8 cellular contexts compared by ENCODE assay signal in the genomic region with DNA sequence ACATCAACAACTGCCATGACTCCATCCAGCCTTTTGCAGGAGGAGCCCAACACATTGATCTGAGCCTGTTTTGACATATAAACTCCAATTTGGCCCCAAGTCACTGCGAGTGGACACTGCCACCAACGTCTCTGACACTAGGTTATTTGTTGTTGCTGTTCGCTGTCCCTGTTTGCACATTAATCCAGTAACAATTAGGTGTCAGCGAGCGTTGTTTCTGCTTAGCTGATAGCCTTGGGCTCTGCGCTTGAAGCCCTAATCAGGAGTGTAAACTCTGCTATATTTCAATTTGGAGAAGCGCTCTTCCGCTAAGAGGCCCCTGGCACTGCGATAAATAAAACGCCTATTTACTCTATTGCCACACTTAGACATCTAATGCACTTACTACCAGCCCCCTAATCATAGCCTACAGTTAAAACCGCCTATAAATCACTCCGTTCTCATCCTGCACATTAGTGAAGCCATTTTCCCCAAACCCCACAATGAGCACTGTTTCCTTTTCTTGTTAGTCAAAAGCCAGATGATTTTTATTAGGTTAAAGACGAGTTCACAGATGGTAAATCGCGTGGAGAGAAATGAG.
DNase-seq lines count a peak whose midpoint lies in the region; ATAC-seq and TF ChIP-seq lines count a peak whose summit lies in the region.

No MANE protein-coding gene starts in this region.

- peaks cover 0 to 14% of the 10 kb centered on the region in 2 donors for H3K27me3 ChIP-seq in Peyer's patch

- no peak for TF ChIP-seq CTCF in Peyer's patch (IDR thresholded peaks at IDR 0.05)
- TF ChIP-seq CTCF in GM13976 (IDR thresholded peaks at IDR 0.05; ENCODE audit: borderline replicate concordance, control extremely low read depth, extremely low read depth, insufficient read depth, missing control alignments): no peak

- H3K4me1 Mint-ChIP-seq in activated T-cell treated with anti-CD3 and anti-CD28 coated beads, Interleukin-2, amount 50 U/mL, for 24 hours (ENCODE audit: low read depth): peaks cover 12% of the 10 kb centered on the region
- peaks cover 14 to 15% of the 10 kb centered on the region in 2 donors for H3K4me1 Mint-ChIP-seq in immature natural killer cell

- in situ Hi-C loops in GM13976 (cut with MboI; ENCODE audit: low sequenced_read_pairs, unreplicated experiment): loop anchor here (10.0 kb wide), 1 partner anchor 327 kb away; no protein-coding TSS in a partner anchor

- H3K36me3 Mint-ChIP-seq in activated T-cell treated with anti-CD3 and anti-CD28 coated beads, Interleukin-2, amount 50 U/mL, for 24 hours (ENCODE audit: low read depth): no peaks in the 10 kb centered on the region
- H3K36me3 Mint-ChIP-seq in immature natural killer cell: peaks cover 0 to 1% (median 0%) of the 10 kb centered on the region in 3 donors

- H3K27me3 Mint-ChIP-seq in activated T-cell treated with anti-CD3 and anti-CD28 coated beads, Interleukin-2, amount 50 U/mL, for 24 hours: peaks cover 73% of the 10 kb centered on the region
- peaks cover 15 to 32% (median 16%) of the 10 kb centered on the region in 3 donors for H3K27me3 Mint-ChIP-seq in immature natural killer cell (ENCODE audit: low read depth in 3 of 3)

- no peak overlapping the region for H3K27ac ChIP-seq in Peyer's patch
- H3K27ac ChIP-seq in temporal lobe (ENCODE audit: low read depth, low read length): peak overlapping the region; percentile 73

- peak overlapping the region in 3 of 4 donors; percentile 36 to 46 (median 38) for H3K4me3 ChIP-seq in Peyer's patch

- H3K36me3 ChIP-seq in Peyer's patch: no peaks in the 10 kb centered on the region

- H3K4me1 ChIP-seq in Peyer's patch: peaks cover 4 to 17% (median 11%) of the 10 kb centered on the region in 4 donors

- no peak for DNase-seq in activated T-cell treated with anti-CD3 and anti-CD28 coated beads, Interleukin-2, amount 50 U/mL, for 24 hours
- no peak for DNase-seq in activated T-cell treated with anti-CD3 and anti-CD28 coated beads, Interleukin-2, amount 50 U/mL, for 1 hour
- DNase-seq in Peyer's patch (no peak), immature natural killer cell (no peak), GM13976 (ENCODE audit: low spot score) (no peak), DMS 273 treated with DMSO at 0.1 percent for 48 hours (lab: John Stamatoyannopoulos, UW) (no peak)

- no peak overlapping the region for H3K27ac Mint-ChIP-seq in activated T-cell treated with anti-CD3 and anti-CD28 coated beads, Interleukin-2, amount 50 U/mL, for 24 hours
- H3K27ac Mint-ChIP-seq in immature natural killer cell: no peak overlapping the region

- ATAC-seq in GM18498 (IDR thresholded peaks at IDR 0.05; ENCODE audit: unreplicated experiment): no peak

- H3K4me3 Mint-ChIP-seq in activated T-cell treated with anti-CD3 and anti-CD28 coated beads, Interleukin-2, amount 50 U/mL, for 24 hours: peak overlapping the region; percentile 60
- H3K4me3 Mint-ChIP-seq in immature natural killer cell: peak overlapping the region; percentile 42 to 61 (median 49)

- no peaks in the 10 kb centered on the region for H3K9me3 Mint-ChIP-seq in activated T-cell treated with anti-CD3 and anti-CD28 coated beads, Interleukin-2, amount 50 U/mL, for 24 hours
- H3K9me3 Mint-ChIP-seq in immature natural killer cell: no peaks in the 10 kb centered on the region

- no peak for TF ChIP-seq POLR2A in Peyer's patch (IDR thresholded peaks at IDR 0.05)

- H3K9me3 ChIP-seq in Peyer's patch: no peaks in the 10 kb centered on the region
